In the genomic region with DNA sequence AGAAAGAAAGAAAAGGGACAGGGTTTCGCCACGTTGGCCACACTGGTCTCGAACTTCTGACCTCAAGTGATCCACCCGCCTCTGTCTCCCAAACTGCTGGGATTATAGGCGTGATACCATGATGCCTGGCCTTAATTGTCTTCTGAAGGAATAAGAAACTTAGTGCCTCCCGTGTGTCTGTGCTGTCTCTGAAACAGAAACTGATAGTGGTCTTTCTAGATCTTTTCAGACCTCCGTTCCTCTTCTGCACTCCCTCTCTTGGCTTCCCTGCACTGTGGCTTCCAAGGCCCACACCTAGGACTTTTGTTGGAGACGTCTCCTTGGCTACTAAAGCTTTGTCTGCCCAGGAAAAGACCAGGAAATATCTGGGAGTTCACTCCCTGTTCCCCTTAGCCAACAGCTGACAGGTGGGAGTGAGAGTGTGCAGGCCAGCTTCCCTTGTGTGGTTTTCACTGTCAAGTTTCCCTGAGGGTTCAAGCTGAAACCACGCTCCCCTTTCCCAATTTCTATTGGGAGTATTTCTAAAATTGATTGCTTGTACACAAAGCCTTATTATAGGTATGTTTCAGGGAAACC, we compare ENCODE assay signal across 1 cellular context.
TF ChIP-seq lines count a peak whose summit lies in the region.

No MANE protein-coding gene starts in this region.

TF ChIP-seq in HepG2, 621 proteins besides CTCF, POLR2A, EP300 and RAD21 (continued from another document):
- TF ChIP-seq ZFYVE20 (CRISPR knock-in tag; IDR thresholded peaks at IDR 0.05; ENCODE audit: borderline replicate concordance, low read depth): no peak
- TF ChIP-seq TEAD3 (CRISPR knock-in tag; optimal IDR thresholded peaks at IDR 0.05; ENCODE audit: borderline replicate concordance): no peak
